Comparison of ENCODE assay signal across 8 cellular contexts in the genomic region with DNA sequence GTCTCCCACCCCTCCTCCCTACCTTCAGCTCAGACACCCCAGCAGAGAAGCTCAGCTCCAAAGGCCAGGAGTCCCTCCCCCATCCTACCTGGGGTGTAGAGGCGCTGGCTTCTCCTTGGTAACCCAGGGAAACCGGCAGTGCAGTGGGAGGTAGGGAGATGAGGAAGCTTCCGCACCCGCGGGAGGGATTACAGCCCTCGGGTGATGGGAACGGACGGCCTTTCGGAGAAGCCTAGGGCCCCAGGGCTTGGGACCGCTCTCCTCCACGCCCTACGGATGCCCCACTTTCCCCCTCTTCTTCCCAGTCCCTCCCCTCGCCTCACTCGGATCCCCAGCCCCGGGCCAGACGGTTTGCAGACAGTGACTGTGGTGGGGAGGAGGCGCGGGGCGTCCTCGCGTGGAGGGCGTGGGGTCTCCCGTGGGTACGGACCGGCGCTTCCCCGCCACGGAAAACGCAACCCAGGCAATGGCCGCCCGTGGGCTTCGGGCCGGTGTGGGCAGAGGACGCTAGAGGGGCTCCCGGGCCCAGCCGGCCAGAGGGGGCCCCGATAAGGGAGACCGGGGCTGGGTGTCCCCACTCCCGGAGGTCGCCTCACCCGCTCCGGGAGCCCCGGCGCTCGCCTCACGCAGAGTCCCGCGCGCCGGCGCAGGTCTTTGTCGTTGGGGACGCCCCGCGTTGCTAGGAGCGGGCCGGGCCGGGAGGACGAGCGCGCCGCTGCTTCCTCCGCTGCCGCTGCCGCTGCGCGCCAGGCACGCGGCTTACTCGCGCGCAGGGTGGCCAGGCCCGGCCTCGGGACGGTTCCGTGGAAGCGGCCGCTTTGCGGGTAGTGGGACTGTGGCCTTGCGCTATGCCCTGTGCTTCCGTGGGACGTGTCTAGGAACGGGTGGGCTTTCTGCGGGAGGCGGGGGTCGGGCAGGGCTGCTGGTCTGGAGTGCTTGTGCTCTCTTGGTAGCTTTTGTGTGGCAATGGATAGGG. TPM values are rescaled to one million over a fixed set of nuclear protein-coding genes. Genes with fewer than 3 reads are reported as not detected.
DNase-seq lines count a peak whose midpoint lies in the region; ATAC-seq and TF ChIP-seq lines count a peak whose summit lies in the region.

No MANE protein-coding gene starts in this region.

- no peak overlapping the region for H2AFZ ChIP-seq in neural progenitor cell (replicated peaks)

- peak overlapping the region; percentile 39 for H3K4me3 Mint-ChIP-seq in activated T-helper 1 cell treated with anti-CD3 and anti-CD28 coated beads, Interleukin-12 subunit alpha, Interleukin-12 subunit beta, Interleukin-2, Interleukin-4 antibody, amounts not matched to agents 30 ng/mL and 10 ng/mL and 1 ng/mL, durations not matched to agents 14 hours and 24 hours and 36 hours
- peak overlapping the region; percentile 82 for H3K4me3 Mint-ChIP-seq in neural progenitor cell

- H4K20me1 ChIP-seq in neural progenitor cell (ENCODE audit: low read depth): peaks cover 13% of the 10 kb centered on the region

- H3K4me1 ChIP-seq in neural progenitor cell (peaks cover 2% of the 10 kb centered on the region), tibial artery (peaks cover 0 to 16% (median 12%) of the 10 kb centered on the region in 4 donors)

- H3K9ac ChIP-seq in neural progenitor cell: no peak overlapping the region

- peak overlapping the region; percentile 97 for H3K4me2 ChIP-seq in neural progenitor cell

- no peak for TF ChIP-seq CTCF in fibroblast of pulmonary artery (IDR thresholded peaks at IDR 0.05; ENCODE audit: low read length, missing control alignments)
- TF ChIP-seq CTCF in neural progenitor cell (IDR thresholded peaks at IDR 0.05): no peak
- TF ChIP-seq CTCF in tibial artery (IDR thresholded peaks at IDR 0.05): no peak

- no peaks in the 10 kb centered on the region for H3K79me2 ChIP-seq in neural progenitor cell (ENCODE audit: low read depth)

- H3K27ac Mint-ChIP-seq in activated T-helper 1 cell treated with anti-CD3 and anti-CD28 coated beads, Interleukin-12 subunit alpha, Interleukin-12 subunit beta, Interleukin-2, Interleukin-4 antibody, amounts not matched to agents 30 ng/mL and 10 ng/mL and 1 ng/mL, durations not matched to agents 14 hours and 24 hours and 36 hours: no peak overlapping the region
- no peak overlapping the region for H3K27ac Mint-ChIP-seq in neural progenitor cell

- H3K9me3 ChIP-seq in neural progenitor cell (ENCODE audit: low read depth) (no peaks in the 10 kb centered on the region), tibial artery (no peaks in the 10 kb centered on the region)

- no peaks in the 10 kb centered on the region for H3K4me1 Mint-ChIP-seq in activated T-helper 1 cell treated with anti-CD3 and anti-CD28 coated beads, Interleukin-12 subunit alpha, Interleukin-12 subunit beta, Interleukin-2, Interleukin-4 antibody, amounts not matched to agents 30 ng/mL and 10 ng/mL and 1 ng/mL, durations not matched to agents 14 hours and 24 hours and 36 hours (ENCODE audit: low read depth)
- peaks cover 18% of the 10 kb centered on the region for H3K4me1 Mint-ChIP-seq in neural progenitor cell

- intact Hi-C loops in activated T-helper 1 cell treated with anti-CD3 and anti-CD28 coated beads, Interleukin-12 subunit alpha, Interleukin-12 subunit beta, Interleukin-2, Interleukin-4 antibody, amounts not matched to agents 30 ng/mL and 10 ng/mL and 1 ng/mL, durations not matched to agents 14 hours and 24 hours and 36 hours (cut with micrococcal nuclease): loop anchor here (2.0 kb wide), 1 partner anchor 29 kb away; no protein-coding TSS in a partner anchor
- intact Hi-C loops in tibial artery (cut with DNase I; ENCODE audit: low total_unique reads): no loop called here

- peaks cover 16% of the 10 kb centered on the region for H3F3A ChIP-seq in neural progenitor cell (ENCODE audit: low read depth)

- H3K27ac ChIP-seq in neural progenitor cell (no peak overlapping the region), tibial artery (no peak overlapping the region)

- H3K9me3 Mint-ChIP-seq in activated T-helper 1 cell treated with anti-CD3 and anti-CD28 coated beads, Interleukin-12 subunit alpha, Interleukin-12 subunit beta, Interleukin-2, Interleukin-4 antibody, amounts not matched to agents 30 ng/mL and 10 ng/mL and 1 ng/mL, durations not matched to agents 14 hours and 24 hours and 36 hours: no peaks in the 10 kb centered on the region
- peaks cover 2% of the 10 kb centered on the region for H3K9me3 Mint-ChIP-seq in neural progenitor cell

- H3K4me3 ChIP-seq in fibroblast of pulmonary artery (replicated peaks; ENCODE audit: low read depth, low read length) (peak overlapping the region; percentile 46), neural progenitor cell (peak overlapping the region; percentile 78), tibial artery (peak overlapping the region; percentile 22 to 54)

- H3K36me3 ChIP-seq in neural progenitor cell (no peaks in the 10 kb centered on the region), tibial artery (peaks cover 17 to 23% (median 23%) of the 10 kb centered on the region in 3 donors)

- H3K27me3 Mint-ChIP-seq in activated T-helper 1 cell treated with anti-CD3 and anti-CD28 coated beads, Interleukin-12 subunit alpha, Interleukin-12 subunit beta, Interleukin-2, Interleukin-4 antibody, amounts not matched to agents 30 ng/mL and 10 ng/mL and 1 ng/mL, durations not matched to agents 14 hours and 24 hours and 36 hours (ENCODE audit: insufficient read depth): peaks cover 47% of the 10 kb centered on the region
- H3K27me3 Mint-ChIP-seq in neural progenitor cell (ENCODE audit: insufficient read depth, low read depth): peaks cover 17% of the 10 kb centered on the region

- peak; percentile 22 for DNase-seq in DMS79 treated with DMSO at 0.1 percent for 48 hours (lab: John Stamatoyannopoulos, UW)
- DNase-seq in NCI-H2171 treated with DMSO at 0.1 percent for 48 hours (lab: John Stamatoyannopoulos, UW): peak; percentile 35
- peak; percentile 31 for DNase-seq in activated T-helper 1 cell treated with anti-CD3 and anti-CD28 coated beads, Interleukin-12 subunit alpha, Interleukin-12 subunit beta, Interleukin-2, Interleukin-4 antibody, amounts not matched to agents 30 ng/mL and 10 ng/mL and 1 ng/mL, durations not matched to agents 14 hours and 24 hours and 36 hours (ENCODE audit: low spot score)
- DNase-seq in fibroblast of pulmonary artery (ENCODE audit: low read depth): peak; percentile 19
- DNase-seq in neural progenitor cell (ENCODE audit: low spot score): peak; percentile 85
- no peak for DNase-seq in tibial artery

- peaks cover 20% of the 10 kb centered on the region for H3K36me3 Mint-ChIP-seq in activated T-helper 1 cell treated with anti-CD3 and anti-CD28 coated beads, Interleukin-12 subunit alpha, Interleukin-12 subunit beta, Interleukin-2, Interleukin-4 antibody, amounts not matched to agents 30 ng/mL and 10 ng/mL and 1 ng/mL, durations not matched to agents 14 hours and 24 hours and 36 hours (ENCODE audit: low read depth)
- peaks cover 13% of the 10 kb centered on the region for H3K36me3 Mint-ChIP-seq in neural progenitor cell

- peaks cover 54% of the 10 kb centered on the region for H3K27me3 ChIP-seq in neural progenitor cell
- peaks cover 0 to 61% of the 10 kb centered on the region in 2 donors for H3K27me3 ChIP-seq in tibial artery

- ATAC-seq in GM19324 (IDR thresholded peaks at IDR 0.05; ENCODE audit: low FRiP score, unreplicated experiment) (no peak), GM19035 (IDR thresholded peaks at IDR 0.05; ENCODE audit: unreplicated experiment) (no peak)

RNA-seq across cellular contexts. Expression of gene AARS2, which starts 15.8 kb away (rescaled TPM):
- total RNA-seq in activated T-helper 1 cell treated with anti-CD3 and anti-CD28 coated beads, Interleukin-12 subunit alpha, Interleukin-12 subunit beta, Interleukin-2, Interleukin-4 antibody, amounts not matched to agents 30 ng/mL and 10 ng/mL and 1 ng/mL, durations not matched to agents 14 hours and 24 hours and 36 hours: 22.2 and 23.0 TPM in 2 replicates
- 16.1 and 29.3 TPM in 2 replicates for total RNA-seq in neural progenitor cell (ENCODE audit: low replicate concordance)

RNA-seq across cellular contexts. Expression of gene TMEM151B, which starts 27.1 kb away (rescaled TPM):
- 0.29 TPM in 1 of 2 replicates, not detected in the other for total RNA-seq in activated T-helper 1 cell treated with anti-CD3 and anti-CD28 coated beads, Interleukin-12 subunit alpha, Interleukin-12 subunit beta, Interleukin-2, Interleukin-4 antibody, amounts not matched to agents 30 ng/mL and 10 ng/mL and 1 ng/mL, durations not matched to agents 14 hours and 24 hours and 36 hours
- total RNA-seq in neural progenitor cell (ENCODE audit: low replicate concordance): 0.13 and 1.4 TPM in 2 replicates

RNA-seq across cellular contexts. Expression of gene NFKBIE, which starts 32.0 kb away (rescaled TPM):
- total RNA-seq in activated T-helper 1 cell treated with anti-CD3 and anti-CD28 coated beads, Interleukin-12 subunit alpha, Interleukin-12 subunit beta, Interleukin-2, Interleukin-4 antibody, amounts not matched to agents 30 ng/mL and 10 ng/mL and 1 ng/mL, durations not matched to agents 14 hours and 24 hours and 36 hours: 23.2 and 29.0 TPM in 2 replicates
- 5.1 and 15.5 TPM in 2 replicates for total RNA-seq in neural progenitor cell (ENCODE audit: low replicate concordance)

RNA-seq across cellular contexts. Expression of gene SLC35B2, which starts 40.0 kb away (rescaled TPM):
- 29.2 and 30.1 TPM in 2 replicates for total RNA-seq in activated T-helper 1 cell treated with anti-CD3 and anti-CD28 coated beads, Interleukin-12 subunit alpha, Interleukin-12 subunit beta, Interleukin-2, Interleukin-4 antibody, amounts not matched to agents 30 ng/mL and 10 ng/mL and 1 ng/mL, durations not matched to agents 14 hours and 24 hours and 36 hours
- total RNA-seq in neural progenitor cell (ENCODE audit: low replicate concordance): 33.9 and 47.0 TPM in 2 replicates

RNA-seq across cellular contexts. Expression of gene SPATS1, which starts 45.1 kb away (rescaled TPM):
- total RNA-seq in activated T-helper 1 cell treated with anti-CD3 and anti-CD28 coated beads, Interleukin-12 subunit alpha, Interleukin-12 subunit beta, Interleukin-2, Interleukin-4 antibody, amounts not matched to agents 30 ng/mL and 10 ng/mL and 1 ng/mL, durations not matched to agents 14 hours and 24 hours and 36 hours: not detected in 2 replicates
- total RNA-seq in neural progenitor cell (ENCODE audit: low replicate concordance): 0.25 TPM in 1 of 2 replicates, not detected in the other

Comparison
In these comparisons a context has a peak if more than half of its experiments do, and no peak if none do; other contexts are left out.
1. DNase-seq: peak in DMS79 treated with DMSO at 0.1 percent for 48 hours (single experiment), NCI-H2171 treated with DMSO at 0.1 percent for 48 hours (single experiment), activated T-helper 1 cell treated with anti-CD3 and anti-CD28 coated beads, Interleukin-12 subunit alpha, Interleukin-12 subunit beta, Interleukin-2, Interleukin-4 antibody, amounts not matched to agents 30 ng/mL and 10 ng/mL and 1 ng/mL, durations not matched to agents 14 hours and 24 hours and 36 hours (single experiment), fibroblast of pulmonary artery (single experiment) and neural progenitor cell (single experiment); none in tibial artery (0 of 2).
2. Peak in every context shown above with its lines, with median percentiles within 50 percentile points of each other: H3K4me3 ChIP-seq.